In the genomic region with DNA sequence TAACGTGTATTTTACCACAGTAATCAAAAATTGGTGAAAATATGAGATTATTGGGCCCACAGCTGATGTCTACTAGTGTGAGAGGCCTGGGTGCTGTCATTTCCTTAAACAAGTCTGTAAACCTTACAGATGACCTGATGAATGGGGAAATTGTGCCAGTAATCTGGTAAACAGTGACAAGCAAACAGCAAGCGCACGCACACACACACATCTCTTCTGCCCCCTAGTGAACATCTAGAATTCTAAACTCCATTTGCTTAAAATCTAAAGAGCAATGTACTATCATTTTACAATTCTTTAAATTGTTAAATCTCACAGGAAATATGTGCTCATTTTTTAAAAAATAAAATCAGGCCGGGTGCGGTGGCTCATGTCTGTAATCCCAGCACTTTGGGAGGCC, we compare ENCODE assay signal across 8 cellular contexts. TPM values are rescaled to one million over a fixed set of nuclear protein-coding genes. Genes with fewer than 3 reads are reported as not detected.
DNase-seq lines count a peak whose midpoint lies in the region; ATAC-seq and TF ChIP-seq lines count a peak whose summit lies in the region.

No MANE protein-coding gene starts in this region.

- DNase-seq in NCI-H2171 treated with DMSO at 0.1 percent for 48 hours (lab: John Stamatoyannopoulos, UW) (peak; percentile 74), NCI-H2171 (lab: John Stamatoyannopoulos, UW) (no peak), M059J (ENCODE audit: low read depth) (peak; percentile 70), SW480 (ENCODE audit: low spot score) (peak; percentile 64), fibroblast of the conjunctiva (ENCODE audit: low read depth) (peak; percentile 50), prostate gland (ENCODE audit: low spot score) (no peak)

- no peak overlapping the region for H3K27ac ChIP-seq in prostate gland

- no peak for TF ChIP-seq POLR2A in prostate gland (IDR thresholded peaks at IDR 0.05)

- WGBS in prostate gland = 46% methylated on average over 5 of the region's 5 CpGs

- H3K36me3 ChIP-seq in prostate gland = no peaks in the 10 kb centered on the region

- no peaks in the 10 kb centered on the region for H3K27me3 ChIP-seq in prostate gland (replicated peaks; ENCODE audit: insufficient read depth)

- intact Hi-C loops in prostate gland (cut with DNase I) = loop anchor here (10.0 kb wide), 1 partner anchor 233 kb away; no protein-coding TSS in a partner anchor

- ATAC-seq in GM21529 (IDR thresholded peaks at IDR 0.05; ENCODE audit: unreplicated experiment) (no peak), HG03039 (IDR thresholded peaks at IDR 0.05; ENCODE audit: unreplicated experiment) (no peak)

- H3K4me3 ChIP-seq in prostate gland = no peak overlapping the region

- no peaks in the 10 kb centered on the region for H3K9me3 ChIP-seq in prostate gland

- TF ChIP-seq CTCF in prostate gland (IDR thresholded peaks at IDR 0.05) = peak; percentile 15 to 63 (median 42)

- no peaks in the 10 kb centered on the region for H3K4me1 ChIP-seq in prostate gland (replicated peaks)

RNA-seq across cellular contexts. Expression of gene RAPGEF1, which starts 7.5 kb away (rescaled TPM):
- total RNA-seq in M059J (2014; rRNA removed; shearing (Covaris generic)) = 14.5 and 30.8 TPM in 2 replicates
- 10 to 100 TPM; 28.6 to 63.8 TPM for total RNA-seq in prostate gland

Comparison
In these comparisons a context has a peak if more than half of its experiments do, and no peak if none do; other contexts are left out.
1. DNase-seq: peak in NCI-H2171 treated with DMSO at 0.1 percent for 48 hours (single experiment), M059J (single experiment), SW480 (single experiment) and fibroblast of the conjunctiva (single experiment); none in NCI-H2171 (single experiment) and prostate gland (single experiment).